ENCODE assay signal across 12 cellular contexts in genomic region chr2:65024149-65024829, GRCh38. TPM values are rescaled to one million over a fixed set of nuclear protein-coding genes. Genes with fewer than 3 reads are reported as not detected.
DNase-seq lines count a peak whose midpoint lies in the region; ATAC-seq and TF ChIP-seq lines count a peak whose summit lies in the region.
"Had no signal": no experiment of that assay in that cellular context is flagged by ENCODE, and none has a peak within 500 bp of the region (broad histone marks: within the 10 kb centered on the region; RNA-seq: fewer than 3 reads in every experiment).

No MANE protein-coding gene starts in this region.

- no peak overlapping the region for H2AFZ ChIP-seq in HCT116 (ENCODE audit: low read depth, low read length, poor library complexity, severe bottlenecking)

- intact Hi-C loops in HCT116 (cut with micrococcal nuclease) (no loop called here), Right ventricle myocardium superior (cut with DNase I) (no loop called here)

- ATAC-seq in HCT116 (no peak), Right ventricle myocardium superior (ENCODE audit: poor library complexity) (no peak)
- ATAC-seq: activated naive CD4-positive, alpha-beta T cell treated with anti-CD3 and anti-CD28 coated beads, Interleukin-2, amount 50 U/mL, for 72 hours; Panc1 had no signal

- H3K27ac ChIP-seq in AG04450 (ENCODE audit: low read depth, low read length) (peak overlapping the region; percentile 59), HCT116 (ENCODE audit: low read depth, low read length) (no peak overlapping the region), right atrium auricular region (no peak overlapping the region)
- H3K27ac ChIP-seq: psoas muscle had no signal

- no peaks in the 10 kb centered on the region for H3K79me2 ChIP-seq in HCT116 (ENCODE audit: insufficient read depth, low read length)

- H3K36me3 ChIP-seq in HCT116 (ENCODE audit: control insufficient read depth in 1 of 2, insufficient read depth in 2 of 2, low read length in 2 of 2) (no peaks in the 10 kb centered on the region), right atrium auricular region (peaks cover 13% of the 10 kb centered on the region)

- CTCF ChIA-PET in AG04450 (lab: Charles Lee) (interaction anchor here (2.9 kb wide), 1 partner anchor 106 kb away, joined by 12 read pairs; no protein-coding TSS in a partner anchor), HCT116 (lab: Charles Lee) (no interaction called here)

- DNase-seq in AG04450 (ENCODE audit: low read depth, low spot score) = peak; percentile 44
- DNase-seq in HCT116 (ENCODE audit: low read depth, low spot score) = peak; percentile 12
- peak; percentile 39 for DNase-seq in T1000 (lab: John Stamatoyannopoulos, UW)
- peak; percentile 44 for DNase-seq in glomerular visceral epithelial cell (ENCODE audit: extremely low spot score)
- no peak for DNase-seq in right atrium auricular region (ENCODE audit: low spot score)
- no peak for DNase-seq in activated effector memory CD4-positive, alpha-beta T cell treated with Interleukin-2 at 50 U/mL for 16 hours
- DNase-seq in Right ventricle myocardium superior = no peak
- DNase-seq in T-helper 9 cell = no peak
- DNase-seq: NCI-H1105, psoas muscle had no signal

- TF ChIP-seq CTCF in AG04450 (IDR thresholded peaks at IDR 0.05; ENCODE audit: low read depth, low read length) (no peak), HCT116 (IDR thresholded peaks at IDR 0.05 in 2 of 3, conservative IDR thresholded peaks at IDR 0.05 in 1 of 3; ENCODE audit: borderline replicate concordance in 1 of 3, insufficient read depth in 1 of 3, low read depth in 2 of 3, low read length in 2 of 3) (no peak), right atrium auricular region (IDR thresholded peaks at IDR 0.05) (no peak)

- RAD21 ChIA-PET in HCT116 (lab: Charles Lee; ENCODE audit: low non-redundant PET in 1 of 2, low total read pairs in 2 of 2, uncharacterized antibody in 2 of 2, unreplicated experiment in 2 of 2) = no interaction called here

- TF ChIP-seq RAD21 in HCT116 (IDR thresholded peaks at IDR 0.05; ENCODE audit: low read depth) = no peak

- BruUV-seq in HCT116 (replicated peaks; lab: Mats Ljungman, UMichigan) = no TSS peak

- POLR2A ChIA-PET in AG04450 (lab: Yijun Ruan, JAX) = no interaction called here
- POLR2A ChIA-PET in HCT116 (lab: Charles Lee) = no interaction called here

- no peaks in the 10 kb centered on the region for H4K20me1 ChIP-seq in HCT116 (ENCODE audit: insufficient read depth)

- H3K4me1 ChIP-seq in HCT116 (ENCODE audit: control insufficient read depth in 1 of 2, insufficient read depth in 2 of 2, low read length in 2 of 2) (peaks cover 0 to 7% of the 10 kb centered on the region in 2 experiments; a peak in 1 of 4 replicates), right atrium auricular region (peaks cover 0 to 7% of the 10 kb centered on the region in 2 donors)

- no peaks in the 10 kb centered on the region for H3K27me3 ChIP-seq in AG04450 (ENCODE audit: control insufficient read depth, insufficient read depth, low read length)
- H3K27me3 ChIP-seq in HCT116 (ENCODE audit: insufficient read depth, low read length) = no peaks in the 10 kb centered on the region
- H3K27me3 ChIP-seq in right atrium auricular region = no peaks in the 10 kb centered on the region

- H3K9me2 ChIP-seq in HCT116 (ENCODE audit: insufficient read depth) = no peaks in the 10 kb centered on the region

- H3K4me2 ChIP-seq in HCT116 (ENCODE audit: low read length) = peak overlapping the region; percentile 4; the same call in 1 of the 2 replicates

- H3K9me3 ChIP-seq in AG04450 (ENCODE audit: control insufficient read depth, insufficient read depth, low read length) (no peaks in the 10 kb centered on the region), HCT116 (ENCODE audit: control insufficient read depth in 1 of 2, insufficient read depth in 1 of 2, low read depth in 1 of 2, low read length in 2 of 2) (no peaks in the 10 kb centered on the region), right atrium auricular region (no peaks in the 10 kb centered on the region)
- H3K9me3 ChIP-seq: psoas muscle had no signal

- no peak overlapping the region for H3K4me3 ChIP-seq in AG04450 (ENCODE audit: low read depth, low read length)
- no peak overlapping the region for H3K4me3 ChIP-seq in HCT116 (replicated peaks in 1 of 2; ENCODE audit: low read depth in 1 of 2, low read length in 2 of 2)
- H3K4me3 ChIP-seq in right atrium auricular region = no peak overlapping the region
- H3K4me3 ChIP-seq: psoas muscle had no signal

- H3K9ac ChIP-seq in HCT116 (ENCODE audit: low read length) = no peak overlapping the region

- no peak for TF ChIP-seq POLR2A in HCT116 (IDR thresholded peaks at IDR 0.05; ENCODE audit: borderline replicate concordance, extremely low read depth, insufficient read depth, insufficient read length)

TF ChIP-seq in HCT116, 20 proteins besides CTCF, POLR2A, EP300 and RAD21:
- TF ChIP-seq JUND (IDR thresholded peaks at IDR 0.05) (peak; percentile 42; the same call in 1 of the 2 replicates), YY1 (IDR thresholded peaks at IDR 0.05; ENCODE audit: extremely low read depth, insufficient replicate concordance, low read depth, low read length) (no peak), ZBTB33 (IDR thresholded peaks at IDR 0.05; ENCODE audit: extremely low read depth, insufficient replicate concordance, low read length) (no peak), POLR2AphosphoS5 (IDR thresholded peaks at IDR 0.05; ENCODE audit: low read depth, low read length) (0 out of 2 replicates have a peak, but pooled peaks have one; percentile 15), FOSL1 (IDR thresholded peaks at IDR 0.05; ENCODE audit: low read depth) (peak; percentile 60)

RNA-seq across cellular contexts. Expression of gene CEP68, which starts 31.9 kb away (rescaled TPM):
- polyA plus RNA-seq in AG04450 (2011; rRNA removed) = 7.3 and 7.9 TPM in 2 replicates
- polyA minus RNA-seq in AG04450 (2011; rRNA and poly(A)+ RNA removed) = 8.6 and 8.9 TPM in 2 replicates
- total RNA-seq in HCT116 (2021; ENCODE audit: unreplicated experiment) (11.2 TPM), right atrium auricular region (10 to 100 TPM; 12.5 to 12.7 TPM), Right ventricle myocardium superior (19.5 TPM)
- 6.1 and 7.9 TPM in 2 replicates for polyA plus RNA-seq in HCT116 (2012)

RNA-seq across cellular contexts. Expression of gene SLC1A4, which starts 35.1 kb away (rescaled TPM):
- 22.3 and 24.8 TPM in 2 replicates for polyA plus RNA-seq in AG04450 (2011; rRNA removed)
- 36.7 and 45.9 TPM in 2 replicates for polyA minus RNA-seq in AG04450 (2011; rRNA and poly(A)+ RNA removed)
- total RNA-seq in HCT116 (2021; ENCODE audit: unreplicated experiment) (9.2 TPM), right atrium auricular region (1 to 10 TPM; 2.2 to 6.0 TPM), Right ventricle myocardium superior (3.5 TPM)
- polyA plus RNA-seq in HCT116 (2012) = 9.6 and 13.0 TPM in 2 replicates

Comparison
In these comparisons a context has a peak if more than half of its experiments do, and no peak if none do; other contexts are left out.
1. DNase-seq: peak in AG04450 (single experiment), HCT116 (single experiment), T1000 (single experiment) and glomerular visceral epithelial cell (single experiment); none in right atrium auricular region (single experiment), activated effector memory CD4-positive, alpha-beta T cell treated with Interleukin-2 at 50 U/mL for 16 hours (single experiment), Right ventricle myocardium superior (single experiment) and T-helper 9 cell (single experiment).